ENCODE assay signal across 8 cellular contexts in the genomic region with DNA sequence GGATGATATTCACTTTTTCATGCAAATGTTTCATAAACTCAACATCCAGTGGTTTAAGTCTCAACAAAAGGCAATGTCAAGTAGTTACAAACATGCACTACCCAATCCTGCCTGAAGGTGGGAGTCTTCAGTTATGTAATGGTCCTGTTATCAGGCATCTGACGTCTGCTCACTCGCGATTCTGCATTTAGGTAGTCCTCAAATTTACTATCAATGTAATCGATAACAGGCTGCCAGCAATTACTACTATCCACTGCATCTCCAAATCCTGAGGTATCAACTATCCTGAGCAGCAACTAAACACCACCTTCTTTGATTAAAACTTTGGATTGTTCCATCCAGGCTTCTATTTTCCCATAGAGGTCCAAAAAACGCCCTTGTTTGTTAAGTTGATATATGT. TPM values are rescaled to one million over a fixed set of nuclear protein-coding genes. Genes with fewer than 3 reads are reported as not detected.
DNase-seq lines count a peak whose midpoint lies in the region; ATAC-seq and TF ChIP-seq lines count a peak whose summit lies in the region.

No MANE protein-coding gene starts in this region.

- no peaks in the 10 kb centered on the region for H3K4me1 ChIP-seq in KMS-11 (ENCODE audit: low read depth, poor library complexity, severe bottlenecking)
- no peaks in the 10 kb centered on the region for H3K4me1 ChIP-seq in breast epithelium
- H3K4me1 ChIP-seq in left lung, result no peaks in the 10 kb centered on the region

- no peak overlapping the region for H3K9ac ChIP-seq in KMS-11

- H3K36me3 ChIP-seq in KMS-11 (ENCODE audit: insufficient read depth) (no peaks in the 10 kb centered on the region), breast epithelium (no peaks in the 10 kb centered on the region), left lung (no peaks in the 10 kb centered on the region)

- DNase-seq in EL (peak; percentile 61), breast epithelium (ENCODE audit: low spot score in 2 of 2) (peak in 1 of 2 donors; percentile 21), left lung (no peak), UCSD-AML1 (lab: John Stamatoyannopoulos, UW; ENCODE audit: unreplicated experiment) (no peak)
- DNase-seq in stimulated activated CD4-positive, alpha-beta T cell treated with anti-CD3 and anti-CD28 coated beads, TNF-alpha, amount 100 ng/mL, for 48 hours (ENCODE audit: low read depth in 3 of 3), result peak in 2 of 3 donors; percentile 27 to 42

- no peak overlapping the region for H2AFZ ChIP-seq in KMS-11 (ENCODE audit: low read depth)

- H3K9me3 ChIP-seq in breast epithelium, result no peaks in the 10 kb centered on the region
- no peaks in the 10 kb centered on the region for H3K9me3 ChIP-seq in left lung

- TF ChIP-seq CTCF in KMS-11 (conservative IDR thresholded peaks at IDR 0.05; ENCODE audit: low read depth, low read length) (peak; percentile 54), breast epithelium (IDR thresholded peaks at IDR 0.05) (peak; percentile 50 to 54 (median 52)), left lung (IDR thresholded peaks at IDR 0.05) (peak; percentile 69 to 81)

- H3K27me3 ChIP-seq in KMS-11 (ENCODE audit: insufficient read depth, low read depth) (no peaks in the 10 kb centered on the region), breast epithelium (no peaks in the 10 kb centered on the region), left lung (peaks cover 0 to 17% of the 10 kb centered on the region in 2 donors)

- no peak overlapping the region for H3K27ac ChIP-seq in KMS-11
- H3K27ac ChIP-seq in breast epithelium, result no peak overlapping the region
- no peak overlapping the region for H3K27ac ChIP-seq in left lung

- TF ChIP-seq POLR2A in breast epithelium (IDR thresholded peaks at IDR 0.05), result no peak

- H3K4me2 ChIP-seq in KMS-11, result no peak overlapping the region

- H3K4me3 ChIP-seq in KMS-11 (IDR thresholded peaks at IDR 0.05; ENCODE audit: insufficient read depth, low read depth, low read length) (no peak overlapping the region), breast epithelium (no peak overlapping the region), left lung (no peak overlapping the region)

- no peaks in the 10 kb centered on the region for H3K79me2 ChIP-seq in KMS-11 (ENCODE audit: insufficient read depth, low read depth)

- ATAC-seq in SK-N-SH treated with all-trans-retinoic acid at 6 μM for 48 hours, result peak; percentile 77
- ATAC-seq in left lung, result peak; percentile 79
- no peak for ATAC-seq in GM18907 (IDR thresholded peaks at IDR 0.05; ENCODE audit: unreplicated experiment)

- intact Hi-C loops in breast epithelium (cut with DNase I; ENCODE audit: low total_unique reads) (no loop called here), left lung (cut with DNase I) (no loop called here)

- H4K20me1 ChIP-seq in KMS-11 (ENCODE audit: insufficient read depth), result no peaks in the 10 kb centered on the region

TF ChIP-seq in SK-N-SH treated with all-trans-retinoic acid at 6 μM for 48 hours, 23 proteins besides CTCF, POLR2A, EP300 and RAD21:
- TF ChIP-seq, protein P1, sequence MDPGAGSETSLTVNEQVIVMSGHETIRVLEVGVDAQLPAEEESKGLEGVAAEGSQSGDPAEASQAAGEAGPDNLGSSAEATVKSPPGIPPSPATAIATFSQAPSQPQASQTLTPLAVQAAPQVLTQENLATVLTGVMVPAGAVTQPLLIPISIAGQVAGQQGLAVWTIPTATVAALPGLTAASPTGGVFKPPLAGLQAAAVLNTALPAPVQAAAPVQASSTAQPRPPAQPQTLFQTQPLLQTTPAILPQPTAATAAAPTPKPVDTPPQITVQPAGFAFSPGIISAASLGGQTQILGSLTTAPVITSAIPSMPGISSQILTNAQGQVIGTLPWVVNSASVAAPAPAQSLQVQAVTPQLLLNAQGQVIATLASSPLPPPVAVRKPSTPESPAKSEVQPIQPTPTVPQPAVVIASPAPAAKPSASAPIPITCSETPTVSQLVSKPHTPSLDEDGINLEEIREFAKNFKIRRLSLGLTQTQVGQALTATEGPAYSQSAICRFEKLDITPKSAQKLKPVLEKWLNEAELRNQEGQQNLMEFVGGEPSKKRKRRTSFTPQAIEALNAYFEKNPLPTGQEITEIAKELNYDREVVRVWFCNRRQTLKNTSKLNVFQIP (CRISPR knock-in tag; IDR thresholded peaks at IDR 0.05; ENCODE audit: borderline replicate concordance, low read depth), result no peak
- TF ChIP-seq BACH2 (CRISPR knock-in tag; IDR thresholded peaks at IDR 0.05; ENCODE audit: borderline replicate concordance) (no peak), ZNF565 (CRISPR knock-in tag; conservative IDR thresholded peaks at IDR 0.05; ENCODE audit: low read depth) (no peak), OSR1 (CRISPR knock-in tag; IDR thresholded peaks at IDR 0.05) (no peak)
- TF ChIP-seq, protein P2, sequence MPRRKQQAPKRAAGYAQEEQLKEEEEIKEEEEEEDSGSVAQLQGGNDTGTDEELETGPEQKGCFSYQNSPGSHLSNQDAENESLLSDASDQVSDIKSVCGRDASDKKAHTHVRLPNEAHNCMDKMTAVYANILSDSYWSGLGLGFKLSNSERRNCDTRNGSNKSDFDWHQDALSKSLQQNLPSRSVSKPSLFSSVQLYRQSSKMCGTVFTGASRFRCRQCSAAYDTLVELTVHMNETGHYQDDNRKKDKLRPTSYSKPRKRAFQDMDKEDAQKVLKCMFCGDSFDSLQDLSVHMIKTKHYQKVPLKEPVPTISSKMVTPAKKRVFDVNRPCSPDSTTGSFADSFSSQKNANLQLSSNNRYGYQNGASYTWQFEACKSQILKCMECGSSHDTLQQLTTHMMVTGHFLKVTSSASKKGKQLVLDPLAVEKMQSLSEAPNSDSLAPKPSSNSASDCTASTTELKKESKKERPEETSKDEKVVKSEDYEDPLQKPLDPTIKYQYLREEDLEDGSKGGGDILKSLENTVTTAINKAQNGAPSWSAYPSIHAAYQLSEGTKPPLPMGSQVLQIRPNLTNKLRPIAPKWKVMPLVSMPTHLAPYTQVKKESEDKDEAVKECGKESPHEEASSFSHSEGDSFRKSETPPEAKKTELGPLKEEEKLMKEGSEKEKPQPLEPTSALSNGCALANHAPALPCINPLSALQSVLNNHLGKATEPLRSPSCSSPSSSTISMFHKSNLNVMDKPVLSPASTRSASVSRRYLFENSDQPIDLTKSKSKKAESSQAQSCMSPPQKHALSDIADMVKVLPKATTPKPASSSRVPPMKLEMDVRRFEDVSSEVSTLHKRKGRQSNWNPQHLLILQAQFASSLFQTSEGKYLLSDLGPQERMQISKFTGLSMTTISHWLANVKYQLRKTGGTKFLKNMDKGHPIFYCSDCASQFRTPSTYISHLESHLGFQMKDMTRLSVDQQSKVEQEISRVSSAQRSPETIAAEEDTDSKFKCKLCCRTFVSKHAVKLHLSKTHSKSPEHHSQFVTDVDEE (CRISPR knock-in tag; IDR thresholded peaks at IDR 0.05), result no peak
- TF ChIP-seq, protein P3, sequence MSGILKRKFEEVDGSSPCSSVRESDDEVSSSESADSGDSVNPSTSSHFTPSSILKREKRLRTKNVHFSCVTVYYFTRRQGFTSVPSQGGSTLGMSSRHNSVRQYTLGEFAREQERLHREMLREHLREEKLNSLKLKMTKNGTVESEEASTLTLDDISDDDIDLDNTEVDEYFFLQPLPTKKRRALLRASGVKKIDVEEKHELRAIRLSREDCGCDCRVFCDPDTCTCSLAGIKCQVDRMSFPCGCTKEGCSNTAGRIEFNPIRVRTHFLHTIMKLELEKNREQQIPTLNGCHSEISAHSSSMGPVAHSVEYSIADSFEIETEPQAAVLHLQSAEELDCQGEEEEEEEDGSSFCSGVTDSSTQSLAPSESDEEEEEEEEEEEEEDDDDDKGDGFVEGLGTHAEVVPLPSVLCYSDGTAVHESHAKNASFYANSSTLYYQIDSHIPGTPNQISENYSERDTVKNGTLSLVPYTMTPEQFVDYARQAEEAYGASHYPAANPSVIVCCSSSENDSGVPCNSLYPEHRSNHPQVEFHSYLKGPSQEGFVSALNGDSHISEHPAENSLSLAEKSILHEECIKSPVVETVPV (CRISPR knock-in tag; IDR thresholded peaks at IDR 0.05), result no peak

RNA-seq across cellular contexts. Expression of a gene that starts 51.2 kb away (rescaled TPM):
- total RNA-seq in breast epithelium (1 to 10 TPM in 1 of 3 donors, under 1 TPM in 2; 0.32 to 1.2 (median 0.66) TPM), left lung (10 to 100 TPM in 1 of 2 donors, 1 to 10 TPM in 1; 2.5 to 12.2 TPM)

Comparison
In these comparisons a context has a peak if more than half of its experiments do, and no peak if none do; other contexts are left out.
1. DNase-seq: peak in EL (single experiment) and stimulated activated CD4-positive, alpha-beta T cell treated with anti-CD3 and anti-CD28 coated beads, TNF-alpha, amount 100 ng/mL, for 48 hours (2 of 3); none in left lung (0 of 2) and UCSD-AML1 (single experiment).
2. Peak in every context shown above with its lines, with median percentiles within 50 percentile points of each other: CTCF ChIP-seq.